In the genomic region with DNA sequence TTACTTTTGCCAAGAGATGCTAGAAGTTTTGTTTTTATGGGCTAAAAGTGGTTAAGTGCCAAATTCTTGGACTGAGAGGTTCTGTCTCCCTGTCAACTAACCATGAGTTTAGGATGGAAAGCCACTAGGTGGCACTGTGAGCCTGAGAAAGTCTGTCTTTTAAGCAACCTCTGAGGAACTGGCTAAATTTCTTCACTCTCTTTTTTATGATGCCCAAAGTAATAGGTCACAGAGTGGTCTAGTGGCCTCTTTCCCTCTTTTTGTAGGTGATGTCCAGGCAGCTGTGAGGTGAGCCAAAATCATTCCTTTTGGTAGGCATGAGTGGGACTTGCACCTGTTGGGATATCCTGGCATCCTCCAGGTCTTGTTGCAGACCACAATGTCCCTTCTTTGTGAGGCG, we compare ENCODE assay signal across 8 cellular contexts. TPM values are rescaled to one million over a fixed set of nuclear protein-coding genes. Genes with fewer than 3 reads are reported as not detected.
DNase-seq lines count a peak whose midpoint lies in the region; ATAC-seq, FAIRE-seq and TF ChIP-seq lines count a peak whose summit lies in the region.

No MANE protein-coding gene starts in this region.

- H3K4me1 ChIP-seq in ascending aorta (peaks cover 0 to 2% of the 10 kb centered on the region in 2 donors), small intestine (ENCODE audit: control insufficient read depth in 2 of 2, insufficient read depth in 1 of 2, low read depth in 1 of 2, low read length in 1 of 2) (no peaks in the 10 kb centered on the region)

- intact Hi-C loops in ascending aorta (cut with DNase I): loop anchor here (1.0 to 10.0 kb wide), 4 partner anchors 56 to 501 kb away; partner anchors contain the start of genes ARF5 and SND1

- H3K4me3 ChIP-seq in ascending aorta: no peak overlapping the region
- H3K4me3 ChIP-seq in small intestine (ENCODE audit: low read depth in 1 of 2, low read length in 2 of 2): no peak overlapping the region

- peak; percentile 55 to 76 (median 68) for TF ChIP-seq CTCF in ascending aorta (IDR thresholded peaks at IDR 0.05)

- ATAC-seq in GM21390 (IDR thresholded peaks at IDR 0.05; ENCODE audit: unreplicated experiment): peak; percentile 70
- no peak for ATAC-seq in HG03460 (IDR thresholded peaks at IDR 0.05; ENCODE audit: unreplicated experiment)

- H3K9me3 ChIP-seq in ascending aorta (peaks cover 0 to 5% of the 10 kb centered on the region in 2 donors), small intestine (ENCODE audit: control insufficient read depth, low read depth) (no peaks in the 10 kb centered on the region)

- peaks cover 22 to 57% of the 10 kb centered on the region in 2 donors for H3K36me3 ChIP-seq in ascending aorta
- H3K36me3 ChIP-seq in small intestine (ENCODE audit: control insufficient read depth in 2 of 2, insufficient read depth in 2 of 2, low read length in 2 of 2): peaks cover 5 to 17% of the 10 kb centered on the region in 2 donors

- FAIRE-seq in small intestine (lab: Jason Lieb, UNC): no peak

- DNase-seq in CD1c-positive myeloid dendritic cell (ENCODE audit: extremely low spot score) (peak; percentile 84), NCI-H146 treated with DMSO at 0.1 percent for 48 hours (lab: John Stamatoyannopoulos, UW; ENCODE audit: unreplicated experiment) (peak; percentile 39), T-helper 2 cell (peak in 4 of 5 experiments; percentile 30 to 68 (median 46)), ascending aorta (ENCODE audit: low spot score in 2 of 2) (peak in 1 of 2 donors; percentile 84), hepatic stellate cell (ENCODE audit: low spot score) (peak; percentile 27), small intestine (peak; percentile 75)

- H3K27ac ChIP-seq in ascending aorta: no peak overlapping the region
- H3K27ac ChIP-seq in small intestine (ENCODE audit: low read depth in 1 of 2, low read length in 1 of 2): no peak overlapping the region

- WGBS in small intestine, 3 donors: 90 to 100% (median 94%) methylated on average over 1 of the region's 1 CpG

- H3K27me3 ChIP-seq in ascending aorta (no peaks in the 10 kb centered on the region), small intestine (ENCODE audit: control insufficient read depth in 2 of 2, insufficient read depth in 2 of 2, low read length in 2 of 2) (no peaks in the 10 kb centered on the region)

RNA-seq across cellular contexts. Expression of gene SND1, which starts 56.8 kb away (rescaled TPM):
- 93.8 TPM for total RNA-seq in ascending aorta
- polyA plus RNA-seq in small intestine: 100 to 1,000 TPM in 1 of 3 donors, 10 to 100 TPM in 2; 47.2 to 122 (median 62.1) TPM
